In genomic region chr12:121805800-121806555, GRCh38 we compare ENCODE assay signal across 2 cellular contexts.
TF ChIP-seq lines count a peak whose summit lies in the region.

No MANE protein-coding gene starts in this region.

TF ChIP-seq in GM12891, 5 proteins besides CTCF, POLR2A, EP300 and RAD21 (continued from another document):
- TF ChIP-seq POLR2AphosphoS5 (IDR thresholded peaks at IDR 0.05; ENCODE audit: low read depth, low read length) = no peak

TF ChIP-seq in endothelial cell of umbilical vein, 7 proteins besides CTCF, POLR2A, EP300 and RAD21 (continued from another document):
- no peak for TF ChIP-seq EZH2 (IDR thresholded peaks at IDR 0.05; ENCODE audit: borderline replicate concordance, low read depth, low read length, severe bottlenecking)
- no peak for TF ChIP-seq POLR2AphosphoS5 (IDR thresholded peaks at IDR 0.05; ENCODE audit: insufficient read depth, low read depth, low read length)
- TF ChIP-seq MAX (IDR thresholded peaks at IDR 0.05; ENCODE audit: insufficient read depth, insufficient read length) = peak; percentile 43
